ENCODE assay signal across 9 cellular contexts in the genomic region with DNA sequence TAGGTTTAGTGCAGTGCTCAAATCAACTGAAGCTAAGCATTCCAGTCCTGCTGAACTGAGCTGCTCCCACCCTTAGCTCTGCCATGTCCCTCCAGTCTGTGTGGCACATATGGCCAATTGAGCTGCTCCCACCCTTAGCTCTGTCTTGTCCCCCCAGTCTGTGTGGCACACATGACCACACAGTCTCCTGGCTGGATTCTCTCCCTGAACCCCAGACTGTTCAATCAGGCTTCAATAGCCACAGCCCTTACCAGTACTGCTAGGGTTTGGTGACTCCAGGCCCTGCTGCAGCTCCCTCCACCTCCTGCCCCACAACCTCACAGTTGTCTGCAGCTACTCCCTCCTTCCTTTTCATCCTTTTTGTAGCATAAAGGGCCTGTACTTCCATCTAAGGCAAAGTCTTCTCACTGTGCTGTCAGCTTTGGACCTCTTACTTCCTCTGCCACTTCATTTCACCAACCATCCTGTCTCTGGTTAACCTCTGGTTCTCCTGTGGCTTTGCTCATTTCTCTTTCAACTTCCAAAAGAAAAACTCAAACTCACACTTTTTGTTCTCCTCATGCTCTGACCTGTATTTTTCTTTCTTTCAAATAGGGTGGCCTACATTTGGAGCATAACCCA. TPM values are rescaled to one million over a fixed set of nuclear protein-coding genes. Genes with fewer than 3 reads are reported as not detected.
A peak's percentile ranks its signal among the peaks of the same experiment; 100 is the strongest.
DNase-seq lines count a peak whose midpoint lies in the region; ATAC-seq and TF ChIP-seq lines count a peak whose summit lies in the region.
"Had no signal": no experiment of that assay in that cellular context is flagged by ENCODE, and none has a peak within 500 bp of the region (broad histone marks: within the 10 kb centered on the region; RNA-seq: fewer than 3 reads in every experiment).

No MANE protein-coding gene starts in this region.

- no peaks in the 10 kb centered on the region for H3K27me3 Mint-ChIP-seq in activated naive CD4-positive, alpha-beta T cell treated with anti-CD3 and anti-CD28 coated beads for 36 hours (ENCODE audit: low read depth)
- peaks cover 11% of the 10 kb centered on the region for H3K27me3 Mint-ChIP-seq in stimulated activated memory B cell treated with anti-CD40 and anti-IgM and Interleukin-4, amounts not matched to agents 10 μg/mL and 1 μg/mL and 100 μg/mL, for 72 hours
- no peaks in the 10 kb centered on the region for H3K27me3 Mint-ChIP-seq in WTC11 (ENCODE audit: low read depth)

- ATAC-seq in GM21737 (IDR thresholded peaks at IDR 0.05; ENCODE audit: unreplicated experiment) = peak; percentile 77
- ATAC-seq in HG03469 (IDR thresholded peaks at IDR 0.05; ENCODE audit: unreplicated experiment) = peak; percentile 86
- ATAC-seq in stimulated activated memory B cell treated with anti-CD40 and anti-IgM and Interleukin-4, amounts not matched to agents 10 μg/mL and 1 μg/mL and 100 μg/mL, for 72 hours = peak; percentile 37
- no peak; the same call in 1 of the 2 replicates for ATAC-seq in WTC11

- peaks cover 18% of the 10 kb centered on the region for H3K4me1 Mint-ChIP-seq in activated naive CD4-positive, alpha-beta T cell treated with anti-CD3 and anti-CD28 coated beads for 36 hours (ENCODE audit: low read depth)
- H3K4me1 Mint-ChIP-seq in stimulated activated memory B cell treated with anti-CD40 and anti-IgM and Interleukin-4, amounts not matched to agents 10 μg/mL and 1 μg/mL and 100 μg/mL, for 72 hours = no peaks in the 10 kb centered on the region
- no peaks in the 10 kb centered on the region; the same call in 1 of the 2 replicates for H3K4me1 Mint-ChIP-seq in WTC11

- H3K4me3 Mint-ChIP-seq in activated naive CD4-positive, alpha-beta T cell treated with anti-CD3 and anti-CD28 coated beads for 36 hours = no peak overlapping the region
- H3K4me3 Mint-ChIP-seq in stimulated activated memory B cell treated with anti-CD40 and anti-IgM and Interleukin-4, amounts not matched to agents 10 μg/mL and 1 μg/mL and 100 μg/mL, for 72 hours = no peak overlapping the region
- H3K4me3 Mint-ChIP-seq in WTC11 = no peak overlapping the region

- intact Hi-C loops in activated naive CD4-positive, alpha-beta T cell treated with anti-CD3 and anti-CD28 coated beads for 36 hours (cut with micrococcal nuclease) = loop anchor here (1.0 to 5.0 kb wide), 2 partner anchors 18 to 91 kb away; no protein-coding TSS in a partner anchor

- DNase-seq in activated naive CD4-positive, alpha-beta T cell treated with anti-CD3 and anti-CD28 coated beads for 36 hours = peak; percentile 19
- DNase-seq in activated naive CD4-positive, alpha-beta T cell (lab: John Stamatoyannopoulos, UW) = no peak
- DNase-seq in NCI-H1436 treated with DMSO at 0.1 percent for 48 hours (lab: John Stamatoyannopoulos, UW) = no peak
- no peak for DNase-seq in WTC11 (ENCODE audit: low spot score)
- DNase-seq in DMS114 treated with DMSO at 0.1 percent for 48 hours (lab: John Stamatoyannopoulos, UW; ENCODE audit: unreplicated experiment) = no peak
- DNase-seq: immature natural killer cell had no signal

- CTCF ChIA-PET in activated naive CD4-positive, alpha-beta T cell treated with anti-CD3 and anti-CD28 coated beads for 36 hours (lab: Charles Lee) = interaction anchor here (0.7 kb wide), 1 partner anchor 93 kb away, joined by 3 read pairs; no protein-coding TSS in a partner anchor
- CTCF ChIA-PET in WTC11 (lab: Charles Lee) = no interaction called here

- no peak overlapping the region for H3K27ac Mint-ChIP-seq in activated naive CD4-positive, alpha-beta T cell treated with anti-CD3 and anti-CD28 coated beads for 36 hours
- H3K27ac Mint-ChIP-seq in stimulated activated memory B cell treated with anti-CD40 and anti-IgM and Interleukin-4, amounts not matched to agents 10 μg/mL and 1 μg/mL and 100 μg/mL, for 72 hours = no peak overlapping the region
- H3K27ac Mint-ChIP-seq in WTC11 = no peak overlapping the region

- no peaks in the 10 kb centered on the region for H3K36me3 Mint-ChIP-seq in activated naive CD4-positive, alpha-beta T cell treated with anti-CD3 and anti-CD28 coated beads for 36 hours (ENCODE audit: low read depth)
- no peaks in the 10 kb centered on the region for H3K36me3 Mint-ChIP-seq in stimulated activated memory B cell treated with anti-CD40 and anti-IgM and Interleukin-4, amounts not matched to agents 10 μg/mL and 1 μg/mL and 100 μg/mL, for 72 hours
- peaks cover 30% of the 10 kb centered on the region for H3K36me3 Mint-ChIP-seq in WTC11
- H3K36me3 Mint-ChIP-seq: immature natural killer cell had no signal

- TF ChIP-seq CTCF in WTC11 (IDR thresholded peaks at IDR 0.05) = no peak

- peaks cover 6% of the 10 kb centered on the region for H3K9me3 Mint-ChIP-seq in activated naive CD4-positive, alpha-beta T cell treated with anti-CD3 and anti-CD28 coated beads for 36 hours
- peaks cover 2% of the 10 kb centered on the region for H3K9me3 Mint-ChIP-seq in stimulated activated memory B cell treated with anti-CD40 and anti-IgM and Interleukin-4, amounts not matched to agents 10 μg/mL and 1 μg/mL and 100 μg/mL, for 72 hours
- peaks cover 29% of the 10 kb centered on the region for H3K9me3 Mint-ChIP-seq in WTC11

- POLR2A ChIA-PET in WTC11 (lab: Charles Lee) = no interaction called here

TF ChIP-seq in WTC11, 78 proteins besides CTCF, POLR2A, EP300 and RAD21:
- TF ChIP-seq GTF2I (CRISPR knock-in tag; conservative IDR thresholded peaks at IDR 0.05) = no peak
- TF ChIP-seq IRF2 (CRISPR knock-in tag; IDR thresholded peaks at IDR 0.05; ENCODE audit: borderline replicate concordance, low read depth) = no peak
- TF ChIP-seq HMGA2 (CRISPR knock-in tag; IDR thresholded peaks at IDR 0.05) = no peak
- TF ChIP-seq, protein P1, sequence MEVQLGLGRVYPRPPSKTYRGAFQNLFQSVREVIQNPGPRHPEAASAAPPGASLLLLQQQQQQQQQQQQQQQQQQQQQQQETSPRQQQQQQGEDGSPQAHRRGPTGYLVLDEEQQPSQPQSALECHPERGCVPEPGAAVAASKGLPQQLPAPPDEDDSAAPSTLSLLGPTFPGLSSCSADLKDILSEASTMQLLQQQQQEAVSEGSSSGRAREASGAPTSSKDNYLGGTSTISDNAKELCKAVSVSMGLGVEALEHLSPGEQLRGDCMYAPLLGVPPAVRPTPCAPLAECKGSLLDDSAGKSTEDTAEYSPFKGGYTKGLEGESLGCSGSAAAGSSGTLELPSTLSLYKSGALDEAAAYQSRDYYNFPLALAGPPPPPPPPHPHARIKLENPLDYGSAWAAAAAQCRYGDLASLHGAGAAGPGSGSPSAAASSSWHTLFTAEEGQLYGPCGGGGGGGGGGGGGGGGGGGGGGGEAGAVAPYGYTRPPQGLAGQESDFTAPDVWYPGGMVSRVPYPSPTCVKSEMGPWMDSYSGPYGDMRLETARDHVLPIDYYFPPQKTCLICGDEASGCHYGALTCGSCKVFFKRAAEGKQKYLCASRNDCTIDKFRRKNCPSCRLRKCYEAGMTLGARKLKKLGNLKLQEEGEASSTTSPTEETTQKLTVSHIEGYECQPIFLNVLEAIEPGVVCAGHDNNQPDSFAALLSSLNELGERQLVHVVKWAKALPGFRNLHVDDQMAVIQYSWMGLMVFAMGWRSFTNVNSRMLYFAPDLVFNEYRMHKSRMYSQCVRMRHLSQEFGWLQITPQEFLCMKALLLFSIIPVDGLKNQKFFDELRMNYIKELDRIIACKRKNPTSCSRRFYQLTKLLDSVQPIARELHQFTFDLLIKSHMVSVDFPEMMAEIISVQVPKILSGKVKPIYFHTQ (CRISPR knock-in tag; IDR thresholded peaks at IDR 0.05) = no peak
- TF ChIP-seq AFF4 (CRISPR knock-in tag; IDR thresholded peaks at IDR 0.05; ENCODE audit: borderline replicate concordance) = no peak
- no peak for TF ChIP-seq ATF1 (CRISPR knock-in tag; IDR thresholded peaks at IDR 0.05)
- TF ChIP-seq, protein P2, sequence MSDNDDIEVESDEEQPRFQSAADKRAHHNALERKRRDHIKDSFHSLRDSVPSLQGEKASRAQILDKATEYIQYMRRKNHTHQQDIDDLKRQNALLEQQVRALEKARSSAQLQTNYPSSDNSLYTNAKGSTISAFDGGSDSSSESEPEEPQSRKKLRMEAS (CRISPR knock-in tag; IDR thresholded peaks at IDR 0.05) = no peak
- TF ChIP-seq GRHL2 (CRISPR knock-in tag; IDR thresholded peaks at IDR 0.05; ENCODE audit: insufficient replicate concordance, severe bottlenecking) = no peak
- no peak for TF ChIP-seq NFYB (CRISPR knock-in tag; conservative IDR thresholded peaks at IDR 0.05; ENCODE audit: low read depth)

RNA-seq across cellular contexts. Expression of gene ADAMTS12, which starts 50.8 kb away (rescaled TPM):
- not detected for total RNA-seq in activated naive CD4-positive, alpha-beta T cell treated with anti-CD3 and anti-CD28 coated beads for 36 hours
- total RNA-seq in WTC11 (2021) = 10.2 to 13.5 TPM (median 11.5 TPM) in 3 replicates

Comparison
In these comparisons a context has a peak if more than half of its experiments do, and no peak if none do; other contexts are left out.
1. RNA of gene ADAMTS12, which starts 50.8 kb away (total RNA-seq): 10.2 to 13.5 TPM in WTC11; not detected in activated naive CD4-positive, alpha-beta T cell treated with anti-CD3 and anti-CD28 coated beads for 36 hours; every median in the first group is over 10 times any median in the second.